Comparison of ENCODE assay signal across 8 cellular contexts in the genomic region with DNA sequence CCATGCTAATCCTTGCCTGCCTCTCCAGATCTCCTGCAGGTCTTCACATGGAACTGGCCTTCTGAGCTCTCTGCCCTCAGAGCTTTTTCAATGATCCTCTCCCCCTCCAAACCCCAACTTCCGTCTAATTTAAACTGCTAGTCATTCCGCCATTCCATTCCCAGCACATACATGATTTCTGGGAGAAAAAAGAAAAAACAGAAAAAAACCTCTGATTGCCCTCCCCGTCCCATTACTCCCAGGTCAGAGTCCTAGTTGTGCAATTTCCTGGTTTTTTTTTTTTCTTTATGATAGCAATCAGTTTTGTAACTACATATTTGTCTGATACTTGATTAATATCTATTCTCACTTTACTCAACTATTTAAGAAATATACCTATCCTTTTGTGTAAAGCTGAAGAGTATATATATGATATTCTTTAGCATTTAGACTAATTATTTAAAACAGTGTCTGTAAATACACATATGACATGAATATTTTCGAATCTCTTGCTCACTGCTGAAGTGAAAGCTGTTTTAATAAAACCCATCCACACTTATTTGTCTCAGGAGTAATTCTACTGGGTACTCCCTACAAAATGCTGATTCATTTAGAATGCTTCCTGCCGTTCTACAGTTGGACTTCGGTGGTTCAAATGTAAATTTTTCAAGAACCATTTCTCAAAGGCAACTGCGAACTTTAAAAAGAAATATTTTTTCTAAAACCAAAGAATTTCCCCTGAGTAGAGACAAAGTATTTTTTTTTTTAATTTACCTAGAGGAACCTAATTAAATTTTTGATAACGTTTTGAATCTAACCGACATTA. TPM values are rescaled to one million over a fixed set of nuclear protein-coding genes. Genes with fewer than 3 reads are reported as not detected.
DNase-seq lines count a peak whose midpoint lies in the region; ATAC-seq, FAIRE-seq and TF ChIP-seq lines count a peak whose summit lies in the region.

No MANE protein-coding gene starts in this region.

- no peak for FAIRE-seq in A549 (lab: Jason Lieb, UNC)

- no peak for TF ChIP-seq RAD21 in A549 (conservative IDR thresholded peaks at IDR 0.05 in 1 of 2, IDR thresholded peaks at IDR 0.05 in 1 of 2)

- H3K36me3 ChIP-seq in GM23248 (ENCODE audit: low read depth) = peaks cover 33% of the 10 kb centered on the region

- H3K4me1 ChIP-seq in A549 (peaks cover 14% of the 10 kb centered on the region; the same call in 2 of the 3 replicates), GM23248 (ENCODE audit: insufficient read depth) (peaks cover 9% of the 10 kb centered on the region)

- TF ChIP-seq POLR2A in A549 (IDR thresholded peaks at IDR 0.05; ENCODE audit: low read length) = no peak

- peak overlapping the region; percentile 79 for H3K4me3 ChIP-seq in A549
- peak overlapping the region; percentile 93 for H3K4me3 ChIP-seq in GM23248
- H3K4me3 ChIP-seq in fibroblast of mammary gland (ENCODE audit: control insufficient read depth, low read depth, low read length) = peak overlapping the region; percentile 79

- TF ChIP-seq EP300 in A549 (IDR thresholded peaks at IDR 0.05) = no peak

- peak overlapping the region; percentile 90 for H2AFZ ChIP-seq in GM23248

- peaks cover 49% of the 10 kb centered on the region for H3K4me1 Mint-ChIP-seq in T-helper 1 cell treated with Interleukin-12 subunit alpha and Interleukin-12 subunit beta and Interleukin-4 antibody, amounts not matched to agents 30 μg/mL and 1 μg/mL, for 36 hours (ENCODE audit: low read depth)

- no peaks in the 10 kb centered on the region for H3K27me3 ChIP-seq in GM23248 (replicated peaks; ENCODE audit: insufficient read depth)

- peak overlapping the region; percentile 88 for H3K27ac Mint-ChIP-seq in T-helper 1 cell treated with Interleukin-12 subunit alpha and Interleukin-12 subunit beta and Interleukin-4 antibody, amounts not matched to agents 30 μg/mL and 1 μg/mL, for 36 hours

- peak overlapping the region; percentile 95 for H3K9ac ChIP-seq in GM23248

- peak in 1 of 2 experiments; percentile 16 for DNase-seq in A549 (ENCODE audit: low read depth in 1 of 2, low spot score in 1 of 2)
- peak; percentile 57 for DNase-seq in GM23248
- peak; percentile 51 for DNase-seq in fibroblast of mammary gland (ENCODE audit: low read depth)
- DNase-seq in pons (ENCODE audit: low spot score) = peak; percentile 46

- peaks cover 18% of the 10 kb centered on the region for H3F3A ChIP-seq in GM23248 (ENCODE audit: insufficient read depth)

- POLR2A ChIA-PET in A549 (lab: Yijun Ruan, JAX) = interaction anchor here (1.8 kb wide), 1 partner anchor 100 kb away, joined by 6 read pairs; a partner anchor contains a TSS

- 7% methylated on average over 9 of the region's 9 CpGs for WGBS in A549 (ENCODE audit: missing lambda C conversion rate)
- 34 to 41% methylated on average over 9 of the region's 9 CpGs for WGBS in GM23248 (ENCODE audit: low coverage in 1 of 2, low lambda C conversion rate in 2 of 2, missing lambda C conversion rate in 2 of 2), 2 experiments

- no peaks in the 10 kb centered on the region for H3K9me2 ChIP-seq in GM23248 (ENCODE audit: insufficient read depth)

- no peak for TF ChIP-seq CTCF in A549 (IDR thresholded peaks at IDR 0.05)
- no peak for TF ChIP-seq CTCF in fibroblast of mammary gland (conservative IDR thresholded peaks at IDR 0.05; ENCODE audit: control insufficient read depth, insufficient read depth, low read depth, low read length)

- H3K4me3 Mint-ChIP-seq in T-helper 1 cell treated with Interleukin-12 subunit alpha and Interleukin-12 subunit beta and Interleukin-4 antibody, amounts not matched to agents 30 μg/mL and 1 μg/mL, for 36 hours = peak overlapping the region; percentile 92

- H3K27ac ChIP-seq in A549 (peak overlapping the region; percentile 93 to 99), GM23248 (peak overlapping the region; percentile 81)

- no peaks in the 10 kb centered on the region for H3K27me3 Mint-ChIP-seq in T-helper 1 cell treated with Interleukin-12 subunit alpha and Interleukin-12 subunit beta and Interleukin-4 antibody, amounts not matched to agents 30 μg/mL and 1 μg/mL, for 36 hours (ENCODE audit: low read depth)

- no peaks in the 10 kb centered on the region for H4K20me1 ChIP-seq in GM23248 (ENCODE audit: insufficient read depth)

- no peak for ATAC-seq in A549
- no peak for ATAC-seq in esophagus mucosa
- no peak for ATAC-seq in HG03460 (IDR thresholded peaks at IDR 0.05; ENCODE audit: unreplicated experiment)
- ATAC-seq in GM21381 (IDR thresholded peaks at IDR 0.05; ENCODE audit: unreplicated experiment) = no peak

- CTCF ChIA-PET in A549 (lab: Yijun Ruan, JAX) = interaction anchor here (0.8 to 1.8 kb wide), 5 partner anchors 10 to 255 kb away, joined by 3 to 7 read pairs (median 5); no protein-coding TSS in a partner anchor

- H3K9me3 ChIP-seq in A549 (no peaks in the 10 kb centered on the region), GM23248 (ENCODE audit: low read depth) (no peaks in the 10 kb centered on the region)

- peaks cover 44% of the 10 kb centered on the region for H3K36me3 Mint-ChIP-seq in T-helper 1 cell treated with Interleukin-12 subunit alpha and Interleukin-12 subunit beta and Interleukin-4 antibody, amounts not matched to agents 30 μg/mL and 1 μg/mL, for 36 hours (ENCODE audit: low read depth)

- peak overlapping the region; percentile 82 for H3K4me2 ChIP-seq in A549
- peak overlapping the region; percentile 97 for H3K4me2 ChIP-seq in GM23248 (ENCODE audit: unreplicated experiment)

- no peaks in the 10 kb centered on the region for H3K9me3 Mint-ChIP-seq in T-helper 1 cell treated with Interleukin-12 subunit alpha and Interleukin-12 subunit beta and Interleukin-4 antibody, amounts not matched to agents 30 μg/mL and 1 μg/mL, for 36 hours

- peaks cover 59% of the 10 kb centered on the region for H3K79me2 ChIP-seq in GM23248 (ENCODE audit: insufficient read depth)

- in situ Hi-C loops in GM23248 (cut with MboI) = loop anchor here (10.0 kb wide), 1 partner anchor 221 kb away; no protein-coding TSS in a partner anchor

TF ChIP-seq in A549, 52 proteins besides CTCF, POLR2A, EP300 and RAD21:
- no peak for TF ChIP-seq CHD4 (IDR thresholded peaks at IDR 0.05; ENCODE audit: borderline replicate concordance)
- TF ChIP-seq MAFK (IDR thresholded peaks at IDR 0.05; ENCODE audit: partially characterized antibody) = peak; percentile 70
- TF ChIP-seq CEBPB (IDR thresholded peaks at IDR 0.05) = peak; percentile 59 to 87; a peak in 3 of 4 replicates
- TF ChIP-seq, protein P1, sequence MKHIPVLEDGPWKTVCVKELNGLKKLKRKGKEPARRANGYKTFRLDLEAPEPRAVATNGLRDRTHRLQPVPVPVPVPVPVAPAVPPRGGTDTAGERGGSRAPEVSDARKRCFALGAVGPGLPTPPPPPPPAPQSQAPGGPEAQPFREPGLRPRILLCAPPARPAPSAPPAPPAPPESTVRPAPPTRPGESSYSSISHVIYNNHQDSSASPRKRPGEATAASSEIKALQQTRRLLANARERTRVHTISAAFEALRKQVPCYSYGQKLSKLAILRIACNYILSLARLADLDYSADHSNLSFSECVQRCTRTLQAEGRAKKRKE (CRISPR knock-in tag; IDR thresholded peaks at IDR 0.05; ENCODE audit: low read depth) = no peak

RNA-seq across cellular contexts. Expression of a gene that starts 1.5 kb away (rescaled TPM):
- polyA plus RNA-seq in A549 (2011; rRNA removed) = 873 and 1,252 TPM in 2 replicates
- 523 and 606 TPM in 2 replicates for polyA plus RNA-seq in A549 (2012; cell fraction: cytosol; rRNA removed)
- 196 and 221 TPM in 2 replicates for polyA plus RNA-seq in A549 (2012; cell fraction: nucleus; rRNA removed)
- polyA plus RNA-seq in A549 (2017; fragmentation: RNase III; extraction: RNeasy Plus Mini Kit Qiagen cat#74134 plus additional on column Dnase treatment) = 806 to 876 TPM (median 832 TPM) in 3 replicates
- 155 and 215 TPM in 2 replicates for polyA minus RNA-seq in A549 (2011; rRNA and poly(A)+ RNA removed)
- 150 and 184 TPM in 2 replicates for total RNA-seq in GM23248 (2014; rRNA removed; shearing (Covaris generic))
- 458 and 466 TPM in 2 replicates for polyA plus RNA-seq in GM23248 (2016; fragmentation: Nextera tagmentation; extraction: Ambion mirVana)
- 181 TPM for total RNA-seq in esophagus mucosa

RNA-seq across cellular contexts. Expression of a gene that starts 7.2 kb away (rescaled TPM):
- 4.6 and 6.2 TPM in 2 replicates for polyA plus RNA-seq in A549 (2011; rRNA removed)
- 1.2 and 1.4 TPM in 2 replicates for polyA plus RNA-seq in A549 (2012; cell fraction: cytosol; rRNA removed)
- polyA plus RNA-seq in A549 (2012; cell fraction: nucleus; rRNA removed) = 0.26 and 0.69 TPM in 2 replicates
- 8.9 to 11.1 TPM (median 9.1 TPM) in 3 replicates for polyA plus RNA-seq in A549 (2017; fragmentation: RNase III; extraction: RNeasy Plus Mini Kit Qiagen cat#74134 plus additional on column Dnase treatment)
- polyA minus RNA-seq in A549 (2011; rRNA and poly(A)+ RNA removed) = 0.88 and 1.5 TPM in 2 replicates
- total RNA-seq in GM23248 (2014; rRNA removed; shearing (Covaris generic)) = 7.5 and 8.5 TPM in 2 replicates
- polyA plus RNA-seq in GM23248 (2016; fragmentation: Nextera tagmentation; extraction: Ambion mirVana) = 23.4 and 27.5 TPM in 2 replicates
- total RNA-seq in esophagus mucosa = 5.3 TPM
